ENCODE assay signal across 28 cellular contexts in genomic region chr15:40944510-40945296, GRCh38. TPM values are rescaled to one million over a fixed set of nuclear protein-coding genes. Genes with fewer than 3 reads are reported as not detected.
A peak's percentile ranks its signal among the peaks of the same experiment; 100 is the strongest.
DNase-seq lines count a peak whose midpoint lies in the region; ATAC-seq and TF ChIP-seq lines count a peak whose summit lies in the region.
"Had no signal": no experiment of that assay in that cellular context is flagged by ENCODE, and none has a peak within 500 bp of the region (broad histone marks: within the 10 kb centered on the region; RNA-seq: fewer than 3 reads in every experiment).

No MANE protein-coding gene starts in this region.

- H3K4me1 ChIP-seq in prostate gland (replicated peaks): peaks cover 7% of the 10 kb centered on the region

- H3K4me3 ChIP-seq in prostate gland: no peak overlapping the region
- H3K4me3 ChIP-seq: BLaER1, left lung, right lobe of liver, SJCRH30, spleen, transverse colon had no signal

- DNase-seq in COR-L47 (lab: John Stamatoyannopoulos, UW) (peak; percentile 76), NCI-H748 (lab: John Stamatoyannopoulos, UW; ENCODE audit: unreplicated experiment) (peak; percentile 62), left lobe of liver (ENCODE audit: low spot score) (no peak), OCI-M2 (lab: John Stamatoyannopoulos, UW; ENCODE audit: unreplicated experiment) (no peak), NCI-H524 (lab: John Stamatoyannopoulos, UW) (no peak), prostate gland (ENCODE audit: low spot score) (no peak)
- DNase-seq: activated B cell treated with CpG ODN at 0.5 μM for 24 hours; activated CD4-positive, alpha-beta T cell treated with anti-CD3 and anti-CD28 coated beads, Interleukin-2, amount 50 U/mL, for 1 hour; activated T-cell treated with anti-CD3 and anti-CD28 coated beads, Interleukin-2, amount 50 U/mL, for 4 hours; Caco-2; central memory CD4-positive, alpha-beta T cell; DMS79; endodermal cell; foreskin fibroblast; head of caudate nucleus; Kasumi-1; left lung; mesendoderm; NCI-H187; NCI-H526; right lobe of liver; SJCRH30; spleen; SW 1271; transverse colon had no signal

- TF ChIP-seq CTCF in 22Rv1 (IDR thresholded peaks at IDR 0.05) (no peak), prostate gland (IDR thresholded peaks at IDR 0.05) (no peak)

- 86% methylated on average over 11 of the region's 11 CpGs for WGBS in prostate gland

- H3K9me3 ChIP-seq in prostate gland: no peaks in the 10 kb centered on the region
- H3K9me3 ChIP-seq: BLaER1, Caco-2, left lung, right lobe of liver, SJCRH30, spleen, transverse colon had no signal

- H3K27ac ChIP-seq in 22Rv1: peak overlapping the region; percentile 40
- H3K27ac ChIP-seq in prostate gland: no peak overlapping the region
- H3K27ac ChIP-seq: BLaER1, left lung, right lobe of liver, SJCRH30, spleen, transverse colon had no signal

- intact Hi-C loops in prostate gland (cut with DNase I): loop anchor here (5.0 kb wide), 1 partner anchor 37 kb away; no protein-coding TSS in a partner anchor

- H3K36me3 ChIP-seq in prostate gland: no peaks in the 10 kb centered on the region
- H3K36me3 ChIP-seq: BLaER1, left lung, right lobe of liver, SJCRH30, spleen, transverse colon had no signal

- H3K27me3 ChIP-seq in prostate gland (replicated peaks; ENCODE audit: insufficient read depth): no peaks in the 10 kb centered on the region
- H3K27me3 ChIP-seq: BLaER1, left lung, right lobe of liver, SJCRH30, spleen, transverse colon had no signal

- ATAC-seq in left lobe of liver: peak; percentile 2
- ATAC-seq: activated T-cell treated with anti-CD3 and anti-CD28 coated beads, Interleukin-2, amount 50 U/mL, for 4 hours; esophagus mucosa; left lung had no signal

- TF ChIP-seq POLR2A in prostate gland (IDR thresholded peaks at IDR 0.05): no peak

RNA-seq across cellular contexts. Expression of gene CHAC1, which starts 8.6 kb away (rescaled TPM):
- total RNA-seq in left lobe of liver (1.1 TPM), prostate gland (1 to 10 TPM in 1 of 2 donors, under 1 TPM in 1; 0.18 to 2.7 TPM)

RNA-seq across cellular contexts. Expression of gene DLL4, which starts 15.6 kb away (rescaled TPM):
- 3.7 TPM for total RNA-seq in left lobe of liver
- 1 to 10 TPM; 6.2 to 6.5 TPM for total RNA-seq in prostate gland
- total RNA-seq: activated B cell treated with CpG ODN at 0.5 μM for 24 hours had no signal

RNA-seq across cellular contexts. Expression of gene VPS18, which starts 50.5 kb away (rescaled TPM):
- total RNA-seq in left lobe of liver: 10.3 TPM
- 10 to 100 TPM; 32.4 to 39.0 TPM for total RNA-seq in prostate gland

Comparison
In these comparisons a context has a peak if more than half of its experiments do, and no peak if none do; other contexts are left out.
1. DNase-seq: peak in COR-L47 (single experiment) and NCI-H748 (single experiment); none in left lobe of liver (single experiment), OCI-M2 (single experiment), NCI-H524 (0 of 2) and prostate gland (single experiment).